ENCODE assay signal across 8 cellular contexts in the genomic region with DNA sequence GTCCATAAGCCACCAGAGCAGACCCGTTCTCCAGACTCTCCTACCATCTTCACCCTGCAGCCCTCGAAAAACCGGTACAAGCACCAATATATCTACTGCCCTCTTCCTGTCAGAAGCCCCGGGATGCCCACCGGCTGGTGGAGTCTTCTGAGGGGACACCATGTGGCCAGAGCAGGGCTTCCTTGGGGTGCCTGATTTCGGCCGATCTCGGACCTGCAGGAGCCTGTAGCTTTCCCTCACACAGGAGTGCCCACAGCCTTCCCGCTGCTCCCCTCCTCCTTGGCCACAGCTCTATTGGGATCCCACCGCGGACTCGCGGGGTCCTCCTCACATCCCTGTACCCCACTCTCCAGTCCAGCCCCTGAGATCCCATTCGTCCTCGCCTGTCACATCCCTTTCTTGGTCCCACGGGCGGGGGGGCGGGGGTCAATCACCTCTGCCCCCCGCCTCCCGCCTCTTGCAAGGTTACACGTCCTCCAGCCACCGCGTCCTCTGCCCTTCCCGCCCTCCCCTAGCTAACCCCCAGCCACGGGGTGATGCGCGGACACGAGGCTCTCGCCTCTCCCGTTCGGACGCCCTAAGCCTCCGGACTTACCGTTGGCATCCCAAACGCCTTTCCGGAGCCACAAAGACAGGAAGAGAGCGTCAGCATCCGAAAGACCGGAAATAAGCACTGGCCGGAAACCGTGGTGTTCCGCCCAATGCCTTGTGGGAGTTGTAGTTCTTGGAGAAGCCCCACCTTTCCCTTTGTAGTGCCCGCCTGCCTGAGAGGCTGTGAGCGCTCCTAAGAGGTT. TPM values are rescaled to one million over a fixed set of nuclear protein-coding genes. Genes with fewer than 3 reads are reported as not detected.
A peak's percentile ranks its signal among the peaks of the same experiment; 100 is the strongest.
DNase-seq lines count a peak whose midpoint lies in the region; ATAC-seq and TF ChIP-seq lines count a peak whose summit lies in the region.

A gene (minus strand): TSS at position 659 of the 794 bp plus-strand sequence. CDS start 784 bp downstream, outside the sequence.

- peaks cover 20 to 44% (median 30%) of the 10 kb centered on the region in 4 donors for H3K4me1 Mint-ChIP-seq in CD4-positive, alpha-beta memory T cell
- peaks cover 9% of the 10 kb centered on the region for H3K4me1 Mint-ChIP-seq in endodermal cell

- H3K27ac ChIP-seq in CD4-positive, alpha-beta memory T cell (ENCODE audit: low read depth, low read length): peak within 1 kb of the TSS; percentile 77
- H3K27ac ChIP-seq in endodermal cell (ENCODE audit: low read depth, low read length): no peak within 1 kb of the TSS

- peaks cover 13% of the 10 kb centered on the region for H3K36me3 ChIP-seq in CD4-positive, alpha-beta memory T cell (ENCODE audit: insufficient read depth, low read length)
- H3K36me3 ChIP-seq in endodermal cell (ENCODE audit: control insufficient read depth, insufficient read depth, low read length): peaks cover 29% of the 10 kb centered on the region

- H3K36me3 Mint-ChIP-seq in CD4-positive, alpha-beta memory T cell: peaks cover 20 to 30% of the 10 kb centered on the region in 2 donors
- H3K36me3 Mint-ChIP-seq in endodermal cell (ENCODE audit: low read depth): peaks cover 38% of the 10 kb centered on the region

- intact Hi-C loops in CD4-positive, alpha-beta memory T cell (cut with micrococcal nuclease): loop anchor here (1.0 to 10.0 kb wide), 3 partner anchors 16 to 336 kb away; a partner anchor contains a TSS

- H3K4me1 ChIP-seq in CD4-positive, alpha-beta memory T cell (ENCODE audit: insufficient read depth, low read length): peaks cover 17% of the 10 kb centered on the region
- H3K4me1 ChIP-seq in endodermal cell (ENCODE audit: control insufficient read depth, insufficient read depth, low read length): no peaks in the 10 kb centered on the region

- peaks cover 0 to 2% of the 10 kb centered on the region in 2 donors for H3K27me3 Mint-ChIP-seq in CD4-positive, alpha-beta memory T cell
- peaks cover 14% of the 10 kb centered on the region for H3K27me3 Mint-ChIP-seq in endodermal cell (ENCODE audit: insufficient read depth)

- 1% methylated on average over 18 to 44 of the region's 44 CpGs for WGBS in endodermal cell (ENCODE audit: insufficient coverage in 1 of 2, insufficient read length in 1 of 2), 2 experiments

- H3K27me3 ChIP-seq in CD4-positive, alpha-beta memory T cell (ENCODE audit: insufficient read depth, low read length): no peaks in the 10 kb centered on the region
- peaks cover 4% of the 10 kb centered on the region for H3K27me3 ChIP-seq in endodermal cell (ENCODE audit: control insufficient read depth, insufficient read depth, low read length, poor library complexity, severe bottlenecking)

- peak; percentile 99 for ATAC-seq in GM19455 (IDR thresholded peaks at IDR 0.05; ENCODE audit: unreplicated experiment)

- DNase-seq in CD4-positive, alpha-beta memory T cell: peak; percentile 85 to 92 (median 87)
- DNase-seq in HS-27A (ENCODE audit: low read depth) (peak; percentile 76), NOMO-1 (lab: John Stamatoyannopoulos, UW; ENCODE audit: unreplicated experiment in 2 of 2) (peak; percentile 87 to 93), endodermal cell (peak; percentile 95), mesenteric fat pad (ENCODE audit: low spot score) (peak; percentile 93)
- peak; percentile 46 for DNase-seq in stimulated activated CD8-positive, alpha-beta memory T cell treated with anti-CD3 and anti-CD28 coated beads, Interleukin-15, amount 100 ng/mL, for 24 hours (ENCODE audit: low read depth)

- TF ChIP-seq CTCF in endodermal cell (conservative IDR thresholded peaks at IDR 0.05): no peak

- POLR2A ChIA-PET in CD4-positive, alpha-beta memory T cell (lab: Charles Lee; ENCODE audit: partially characterized antibody): interaction anchor here (0.6 to 1.9 kb wide), 14 partner anchors 8 to 480 kb away, joined by 3 to 11 read pairs (median 3); a partner anchor contains a TSS
- POLR2A ChIA-PET in activated CD8-positive, alpha-beta memory T cell treated with anti-CD3 and anti-CD28 coated beads for 36 hours (lab: Charles Lee): interaction anchor here (1.3 to 1.4 kb wide), 2 partner anchors 12 to 34 kb away, joined by 3 to 4 read pairs; a partner anchor contains a TSS

- no peaks in the 10 kb centered on the region for H3K9me3 Mint-ChIP-seq in CD4-positive, alpha-beta memory T cell
- no peaks in the 10 kb centered on the region for H3K9me3 Mint-ChIP-seq in endodermal cell

- H3K27ac Mint-ChIP-seq in CD4-positive, alpha-beta memory T cell: peak within 1 kb of the TSS; percentile 82 to 99 (median 98)
- peak within 1 kb of the TSS; percentile 83 for H3K27ac Mint-ChIP-seq in endodermal cell

- CTCF ChIA-PET in CD4-positive, alpha-beta memory T cell (lab: Charles Lee; ENCODE audit: partially characterized antibody): interaction anchor here (0.6 to 2.0 kb wide), 4 partner anchors 11 to 152 kb away, joined by 3 to 6 read pairs (median 4); a partner anchor contains a TSS
- CTCF ChIA-PET in activated CD8-positive, alpha-beta memory T cell treated with anti-CD3 and anti-CD28 coated beads for 36 hours (lab: Charles Lee): interaction anchor here (0.9 to 1.3 kb wide), 3 partner anchors 31 to 161 kb away, joined by 3 to 4 read pairs (median 4); no protein-coding TSS in a partner anchor

- H3K9ac ChIP-seq in endodermal cell (ENCODE audit: extremely low read depth, low read length, poor library complexity, severe bottlenecking): peak within 1 kb of the TSS; percentile 62

- peak within 1 kb of the TSS; percentile 96 to 99 (median 99) for H3K4me3 Mint-ChIP-seq in CD4-positive, alpha-beta memory T cell
- peak within 1 kb of the TSS; percentile 86 for H3K4me3 Mint-ChIP-seq in endodermal cell

- H3K9me3 ChIP-seq in CD4-positive, alpha-beta memory T cell (ENCODE audit: control insufficient read depth in 1 of 2, low read length in 2 of 2): no peaks in the 10 kb centered on the region
- no peaks in the 10 kb centered on the region for H3K9me3 ChIP-seq in endodermal cell (ENCODE audit: control insufficient read depth, low read length)

- peak within 1 kb of the TSS; percentile 78 to 81 for H3K4me3 ChIP-seq in CD4-positive, alpha-beta memory T cell (ENCODE audit: low read length in 2 of 2)
- H3K4me3 ChIP-seq in endodermal cell (ENCODE audit: low read length): peak within 1 kb of the TSS; percentile 95

RNA-seq across cellular contexts. Expression of the gene that starts here (rescaled TPM):
- total RNA-seq in CD4-positive, alpha-beta memory T cell: 100 to 1,000 TPM; 252 to 276 TPM
- polyA plus RNA-seq in CD4-positive, alpha-beta memory T cell: 100 to 1,000 TPM; 349 to 442 TPM
- total RNA-seq in activated CD8-positive, alpha-beta memory T cell treated with anti-CD3 and anti-CD28 coated beads for 36 hours: 100 to 1,000 TPM; 170 to 177 TPM
- total RNA-seq in endodermal cell: 100 to 1,000 TPM; 193 TPM
- polyA plus RNA-seq in endodermal cell (2013, experiment 1 of 2): 299 TPM
- polyA plus RNA-seq in endodermal cell (2013, experiment 2 of 2): 274 TPM
- total RNA-seq in mesenteric fat pad: 179 TPM
